In genomic region chr17:4950075-4950756, GRCh38 we compare ENCODE assay signal across 8 cellular contexts. TPM values are rescaled to one million over a fixed set of nuclear protein-coding genes. Genes with fewer than 3 reads are reported as not detected.
DNase-seq lines count a peak whose midpoint lies in the region; ATAC-seq lines count a peak whose summit lies in the region.

No MANE protein-coding gene starts in this region.

- ATAC-seq in activated T-helper 17 cell treated with anti-CD3 and anti-CD28 coated beads, Interleukin-2, amount 50 U/mL, for 72 hours (replicated peaks) = peak; percentile 27
- ATAC-seq in Right ventricle myocardium inferior = no peak

- peak overlapping the region; percentile 99 for H3K27ac ChIP-seq in KOPT-K1 (ENCODE audit: low read depth, low read length, poor library complexity, severe bottlenecking)

- DNase-seq in SIG-M5 treated with dmso at 0.1 percent for 504 hours (lab: John Stamatoyannopoulos, UW; ENCODE audit: unreplicated experiment) (peak; percentile 34), SIG-M5 (lab: John Stamatoyannopoulos, UW) (no peak), Right ventricle myocardium inferior (ENCODE audit: missing footprints) (peak; percentile 87), posterior vena cava (ENCODE audit: low spot score) (peak; percentile 90), cortex of kidney (lab: John Stamatoyannopoulos, UW) (no peak), NCI-H128 (lab: John Stamatoyannopoulos, UW; ENCODE audit: unreplicated experiment) (no peak)

- H3K36me3 Mint-ChIP-seq in activated T-helper 17 cell treated with anti-CD3 and anti-CD28 coated beads, Interleukin-2, amount 50 U/mL, for 72 hours (ENCODE audit: low read depth) = peaks cover 32% of the 10 kb centered on the region

- no peaks in the 10 kb centered on the region for H3K9me3 ChIP-seq in KOPT-K1 (ENCODE audit: insufficient read depth, low read length, poor library complexity, severe bottlenecking)

- H3K27ac Mint-ChIP-seq in activated T-helper 17 cell treated with anti-CD3 and anti-CD28 coated beads, Interleukin-2, amount 50 U/mL, for 72 hours = peak overlapping the region; percentile 90

- peaks cover 25% of the 10 kb centered on the region for H3K36me3 ChIP-seq in KOPT-K1 (ENCODE audit: insufficient read depth, low read length)

- H3K9me3 Mint-ChIP-seq in activated T-helper 17 cell treated with anti-CD3 and anti-CD28 coated beads, Interleukin-2, amount 50 U/mL, for 72 hours = no peaks in the 10 kb centered on the region

- intact Hi-C loops in Right ventricle myocardium inferior (cut with DNase I) = no loop called here
- intact Hi-C loops in posterior vena cava (cut with DNase I) = loop anchor here in 1 of 2 donors (10.0 kb wide), 1 partner anchor 245 kb away; the partner anchor contains the start of gene ZNF594

- peaks cover 14% of the 10 kb centered on the region for H3K4me1 Mint-ChIP-seq in activated T-helper 17 cell treated with anti-CD3 and anti-CD28 coated beads, Interleukin-2, amount 50 U/mL, for 72 hours

- H3K4me3 Mint-ChIP-seq in activated T-helper 17 cell treated with anti-CD3 and anti-CD28 coated beads, Interleukin-2, amount 50 U/mL, for 72 hours = peak overlapping the region; percentile 88

- H3K27me3 Mint-ChIP-seq in activated T-helper 17 cell treated with anti-CD3 and anti-CD28 coated beads, Interleukin-2, amount 50 U/mL, for 72 hours = no peaks in the 10 kb centered on the region

RNA-seq across cellular contexts. Expression of gene ENO3, which starts 0.7 kb away (rescaled TPM):
- 10 to 100 TPM; 27.4 to 30.3 TPM for total RNA-seq in activated T-helper 17 cell treated with anti-CD3 and anti-CD28 coated beads, Interleukin-2, amount 50 U/mL, for 72 hours
- 549 TPM for total RNA-seq in Right ventricle myocardium inferior
- total RNA-seq in posterior vena cava = 1 to 10 TPM; 3.2 to 4.3 TPM

RNA-seq across cellular contexts. Expression of gene PFN1, which starts 1.9 kb away (rescaled TPM):
- total RNA-seq in activated T-helper 17 cell treated with anti-CD3 and anti-CD28 coated beads, Interleukin-2, amount 50 U/mL, for 72 hours = 1,000 to 10,000 TPM; 1,346 to 1,950 TPM
- total RNA-seq in Right ventricle myocardium inferior (218 TPM), posterior vena cava (100 to 1,000 TPM; 582 to 588 TPM)

RNA-seq across cellular contexts. Expression of gene RNF167, which starts 10.1 kb away (rescaled TPM):
- total RNA-seq in activated T-helper 17 cell treated with anti-CD3 and anti-CD28 coated beads, Interleukin-2, amount 50 U/mL, for 72 hours = 100 to 1,000 TPM; 184 to 197 TPM
- total RNA-seq in Right ventricle myocardium inferior (91.8 TPM), posterior vena cava (10 to 100 TPM; 62.7 to 77.3 TPM)

RNA-seq across cellular contexts. Expression of gene SLC25A11, which starts 10.4 kb away (rescaled TPM):
- total RNA-seq in activated T-helper 17 cell treated with anti-CD3 and anti-CD28 coated beads, Interleukin-2, amount 50 U/mL, for 72 hours = 10 to 100 TPM; 54.7 to 68.5 TPM
- total RNA-seq in Right ventricle myocardium inferior (199 TPM), posterior vena cava (10 to 100 TPM; 33.0 to 43.7 TPM)

RNA-seq across cellular contexts. Expression of gene SPAG7, which starts 17.4 kb away (rescaled TPM):
- total RNA-seq in activated T-helper 17 cell treated with anti-CD3 and anti-CD28 coated beads, Interleukin-2, amount 50 U/mL, for 72 hours = 10 to 100 TPM; 71.6 to 83.4 TPM
- 166 TPM for total RNA-seq in Right ventricle myocardium inferior
- 10 to 100 TPM; 47.0 to 50.7 TPM for total RNA-seq in posterior vena cava

Comparison
In these comparisons a context has a peak if more than half of its experiments do, and no peak if none do; other contexts are left out.
1. DNase-seq: peak in SIG-M5 treated with dmso at 0.1 percent for 504 hours (single experiment), Right ventricle myocardium inferior (single experiment) and posterior vena cava (single experiment); none in SIG-M5 (single experiment), cortex of kidney (single experiment) and NCI-H128 (single experiment).
2. RNA of gene ENO3, which starts 0.7 kb away (total RNA-seq): 549 TPM in Right ventricle myocardium inferior (single experiment); 27.4 to 30.3 TPM in activated T-helper 17 cell treated with anti-CD3 and anti-CD28 coated beads, Interleukin-2, amount 50 U/mL, for 72 hours and 3.2 to 4.3 TPM in posterior vena cava; every median in the first group is over 10 times any median in the second.